17 cellular contexts compared by ENCODE assay signal in genomic region chr5:67118050-67118620, GRCh38.
"Had no signal": no experiment of that assay in that cellular context is flagged by ENCODE, and none has a peak within 500 bp of the region (broad histone marks: within the 10 kb centered on the region; RNA-seq: fewer than 3 reads in every experiment).

No MANE protein-coding gene starts in this region.

- H3K4me1 ChIP-seq: gastroesophageal sphincter, spleen, suprapubic skin had no signal

- H3K27me3 Mint-ChIP-seq: activated naive CD8-positive, alpha-beta T cell treated with anti-CD3 and anti-CD28 coated beads, Interleukin-2, amount 50 U/mL, for 24 hours; effector memory CD8-positive, alpha-beta T cell; stimulated activated naive CD8-positive, alpha-beta T cell treated with anti-CD3 and anti-CD28 coated beads, Interleukin-15, Interleukin-2, amounts not matched to agents 100 ng/mL and 50 ng/mL, for 24 hours; type B pancreatic cell had no signal

- H3K36me3 ChIP-seq: ovary had no signal

- H3K4me3 ChIP-seq: gastroesophageal sphincter, ovary, spleen, suprapubic skin had no signal

- H3K4me3 Mint-ChIP-seq: activated naive CD4-positive, alpha-beta T cell treated with anti-CD3 and anti-CD28 coated beads for 36 hours; activated naive CD8-positive, alpha-beta T cell treated with anti-CD3 and anti-CD28 coated beads, Interleukin-2, amount 50 U/mL, for 24 hours; effector memory CD8-positive, alpha-beta T cell; stimulated activated naive CD8-positive, alpha-beta T cell treated with anti-CD3 and anti-CD28 coated beads, Interleukin-15, Interleukin-2, amounts not matched to agents 100 ng/mL and 50 ng/mL, for 24 hours; T-helper 1 cell treated with Interleukin-12 subunit alpha and Interleukin-12 subunit beta and Interleukin-4 antibody, amounts not matched to agents 30 μg/mL and 1 μg/mL, for 36 hours; type B pancreatic cell had no signal

- DNase-seq: activated naive CD4-positive, alpha-beta T cell treated with anti-CD3 and anti-CD28 coated beads for 36 hours; activated naive CD8-positive, alpha-beta T cell treated with anti-CD3 and anti-CD28 coated beads, Interleukin-2, amount 50 U/mL, for 24 hours; dermis blood vessel endothelial cell; effector memory CD8-positive, alpha-beta T cell; erythroblast; kidney; left ventricle myocardium superior; mesenchymal stem cell; ovary; spleen had no signal

- H3K27me3 ChIP-seq: gastroesophageal sphincter, ovary, spleen, suprapubic skin had no signal

- ATAC-seq: activated naive CD8-positive, alpha-beta T cell treated with anti-CD3 and anti-CD28 coated beads, Interleukin-2, amount 50 U/mL, for 24 hours; effector memory CD8-positive, alpha-beta T cell; gastroesophageal sphincter; left ventricle myocardium superior; sciatic nerve had no signal

- H3K27ac ChIP-seq: gastroesophageal sphincter, ovary, spleen, suprapubic skin had no signal

- H3K9me3 ChIP-seq: gastroesophageal sphincter, ovary, spleen, suprapubic skin had no signal

- H3K27ac Mint-ChIP-seq: activated naive CD4-positive, alpha-beta T cell treated with anti-CD3 and anti-CD28 coated beads for 36 hours; activated naive CD8-positive, alpha-beta T cell treated with anti-CD3 and anti-CD28 coated beads, Interleukin-2, amount 50 U/mL, for 24 hours; activated T-helper 2 cell treated with anti-CD3 and anti-CD28 coated beads, Interferon-gamma antibody, Interleukin-2, Interleukin-4, amounts not matched to agents 10 μg/mL and 5 μg/mL and 100 μg/mL, durations not matched to agents 14 hours and 24 hours and 36 hours; effector memory CD8-positive, alpha-beta T cell; stimulated activated naive CD8-positive, alpha-beta T cell treated with anti-CD3 and anti-CD28 coated beads, Interleukin-15, Interleukin-2, amounts not matched to agents 100 ng/mL and 50 ng/mL, for 24 hours; T-helper 1 cell treated with Interleukin-12 subunit alpha and Interleukin-12 subunit beta and Interleukin-4 antibody, amounts not matched to agents 30 μg/mL and 1 μg/mL, for 36 hours; type B pancreatic cell had no signal

- H3K9me3 Mint-ChIP-seq: activated naive CD4-positive, alpha-beta T cell treated with anti-CD3 and anti-CD28 coated beads for 36 hours; activated naive CD8-positive, alpha-beta T cell treated with anti-CD3 and anti-CD28 coated beads, Interleukin-2, amount 50 U/mL, for 24 hours; activated T-helper 2 cell treated with anti-CD3 and anti-CD28 coated beads, Interferon-gamma antibody, Interleukin-2, Interleukin-4, amounts not matched to agents 10 μg/mL and 5 μg/mL and 100 μg/mL, durations not matched to agents 14 hours and 24 hours and 36 hours; effector memory CD8-positive, alpha-beta T cell; stimulated activated naive CD8-positive, alpha-beta T cell treated with anti-CD3 and anti-CD28 coated beads, Interleukin-15, Interleukin-2, amounts not matched to agents 100 ng/mL and 50 ng/mL, for 24 hours; T-helper 1 cell treated with Interleukin-12 subunit alpha and Interleukin-12 subunit beta and Interleukin-4 antibody, amounts not matched to agents 30 μg/mL and 1 μg/mL, for 36 hours; type B pancreatic cell had no signal

- H3K4me1 Mint-ChIP-seq: activated naive CD8-positive, alpha-beta T cell treated with anti-CD3 and anti-CD28 coated beads, Interleukin-2, amount 50 U/mL, for 24 hours had no signal
